1 cellular context compared by ENCODE assay signal in the genomic region with DNA sequence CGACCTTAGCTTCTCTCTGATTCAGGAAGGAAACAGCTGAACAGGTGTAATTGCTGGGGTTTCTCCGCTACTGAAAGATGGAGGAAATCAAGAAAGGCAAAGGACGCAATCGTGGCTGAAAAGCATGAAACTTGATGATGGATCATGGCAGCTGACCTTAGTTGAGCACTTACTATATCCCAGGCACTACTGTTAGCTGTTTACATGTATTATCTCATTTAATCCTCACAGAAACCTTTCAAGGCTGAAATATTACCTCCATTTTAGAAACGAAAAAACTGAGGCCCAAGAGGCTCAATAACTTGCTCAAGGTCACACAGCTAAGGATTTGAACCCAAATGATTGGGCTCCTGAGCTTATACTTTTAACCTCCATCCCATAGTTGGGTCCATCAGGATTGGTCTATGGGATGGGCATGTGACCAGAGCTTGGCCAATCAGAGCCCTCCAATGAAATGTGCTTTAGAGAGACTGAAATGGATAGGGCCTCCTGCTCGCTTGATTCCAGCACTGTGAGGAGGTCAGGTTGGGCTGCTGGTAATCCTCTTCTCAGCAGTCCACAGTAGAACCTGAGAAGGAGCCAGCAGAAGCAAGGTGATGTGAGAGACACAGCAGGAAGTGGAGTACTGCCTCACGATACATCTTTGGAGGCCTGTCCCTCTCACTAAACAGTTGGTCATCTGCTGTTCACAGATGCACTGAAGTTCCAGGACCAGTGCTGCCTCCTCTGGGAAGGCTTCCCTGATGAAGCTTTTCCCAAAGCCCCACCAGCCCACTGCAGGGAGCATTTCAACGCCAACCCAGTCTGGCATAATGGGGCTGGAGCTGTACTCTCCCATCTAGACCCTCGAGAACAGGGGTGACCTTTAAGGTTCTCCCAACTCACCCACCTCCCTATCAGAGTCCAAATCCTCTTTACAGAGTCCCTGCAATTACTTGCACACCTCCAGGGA.
A peak's percentile ranks its signal among the peaks of the same experiment; 100 is the strongest.
TF ChIP-seq lines count a peak whose summit lies in the region.

No MANE protein-coding gene starts in this region.

TF ChIP-seq in A549, 52 proteins besides CTCF, POLR2A, EP300 and RAD21:
- TF ChIP-seq, protein P1, sequence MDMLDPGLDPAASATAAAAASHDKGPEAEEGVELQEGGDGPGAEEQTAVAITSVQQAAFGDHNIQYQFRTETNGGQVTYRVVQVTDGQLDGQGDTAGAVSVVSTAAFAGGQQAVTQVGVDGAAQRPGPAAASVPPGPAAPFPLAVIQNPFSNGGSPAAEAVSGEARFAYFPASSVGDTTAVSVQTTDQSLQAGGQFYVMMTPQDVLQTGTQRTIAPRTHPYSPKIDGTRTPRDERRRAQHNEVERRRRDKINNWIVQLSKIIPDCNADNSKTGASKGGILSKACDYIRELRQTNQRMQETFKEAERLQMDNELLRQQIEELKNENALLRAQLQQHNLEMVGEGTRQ (IDR thresholded peaks at IDR 0.05): peak; percentile 79
- no peak for TF ChIP-seq MAX (IDR thresholded peaks at IDR 0.05)
